In genomic region chr12:93466625-93467350, GRCh38 we compare ENCODE assay signal across 8 cellular contexts. TPM values are rescaled to one million over a fixed set of nuclear protein-coding genes. Genes with fewer than 3 reads are reported as not detected.
DNase-seq lines count a peak whose midpoint lies in the region; ATAC-seq lines count a peak whose summit lies in the region.

No MANE protein-coding gene starts in this region.

- no peak for ATAC-seq in activated CD8-positive, alpha-beta memory T cell treated with anti-CD3 and anti-CD28 coated beads, Interleukin-2, amount 10 ng/mL, durations not matched to agents 7 days and 5 days
- no peak for ATAC-seq in activated CD8-positive, alpha-beta T cell treated with anti-CD3 and anti-CD28 coated beads, Interleukin-2, amount 10 ng/mL, durations not matched to agents 7 days and 5 days
- no peak for ATAC-seq in HG03135 (IDR thresholded peaks at IDR 0.05; ENCODE audit: unreplicated experiment)
- ATAC-seq in HG02938 (IDR thresholded peaks at IDR 0.05; ENCODE audit: unreplicated experiment) = no peak

- H3K36me3 ChIP-seq in iPS-20b (ENCODE audit: insufficient read depth, low read depth, low read length) = peaks cover 25% of the 10 kb centered on the region
- H3K36me3 ChIP-seq in thymus (ENCODE audit: control insufficient read depth, insufficient read depth) = peaks cover 4% of the 10 kb centered on the region

- peaks cover 30% of the 10 kb centered on the region for H3K4me1 Mint-ChIP-seq in activated CD8-positive, alpha-beta memory T cell treated with anti-CD3 and anti-CD28 coated beads, Interleukin-2, amount 10 ng/mL, durations not matched to agents 7 days and 5 days
- H3K4me1 Mint-ChIP-seq in activated CD8-positive, alpha-beta T cell treated with anti-CD3 and anti-CD28 coated beads, Interleukin-2, amount 10 ng/mL, durations not matched to agents 7 days and 5 days (ENCODE audit: low read depth) = peaks cover 30% of the 10 kb centered on the region

- H3K9me3 ChIP-seq in iPS-20b (ENCODE audit: insufficient read depth, low read depth, low read length) (no peaks in the 10 kb centered on the region), thymus (ENCODE audit: control insufficient read depth) (no peaks in the 10 kb centered on the region)

- WGBS in thymus = 98% methylated on average over 9 of the region's 9 CpGs

- peaks cover 13% of the 10 kb centered on the region for H3K36me3 Mint-ChIP-seq in activated CD8-positive, alpha-beta memory T cell treated with anti-CD3 and anti-CD28 coated beads, Interleukin-2, amount 10 ng/mL, durations not matched to agents 7 days and 5 days
- peaks cover 14% of the 10 kb centered on the region for H3K36me3 Mint-ChIP-seq in activated CD8-positive, alpha-beta T cell treated with anti-CD3 and anti-CD28 coated beads, Interleukin-2, amount 10 ng/mL, durations not matched to agents 7 days and 5 days (ENCODE audit: low read depth)

- POLR2A ChIA-PET in activated CD8-positive, alpha-beta T cell treated with anti-CD3 and anti-CD28 coated beads, Interleukin-2, amount 10 ng/mL, durations not matched to agents 7 days and 5 days (lab: Charles Lee) = interaction anchor here (1.9 kb wide), 1 partner anchor 25 kb away, joined by 17 read pairs; the partner anchor contains the start of gene UBE2N

- DNase-seq in activated CD8-positive, alpha-beta memory T cell treated with anti-CD3 and anti-CD28 coated beads, Interleukin-2, amount 10 ng/mL, durations not matched to agents 7 days and 5 days = no peak
- DNase-seq in activated CD8-positive, alpha-beta memory T cell treated with anti-CD3 and anti-CD28 coated beads, Interleukin-2, amount 50 U/mL, for 4 hours = no peak
- DNase-seq in activated CD8-positive, alpha-beta T cell treated with anti-CD3 and anti-CD28 coated beads, Interleukin-2, amount 10 ng/mL, durations not matched to agents 7 days and 5 days = no peak
- DNase-seq in midbrain (lab: John Stamatoyannopoulos, UW) = no peak

- H3K27ac Mint-ChIP-seq in activated CD8-positive, alpha-beta memory T cell treated with anti-CD3 and anti-CD28 coated beads, Interleukin-2, amount 10 ng/mL, durations not matched to agents 7 days and 5 days = peak overlapping the region; percentile 92
- peak overlapping the region; percentile 97 for H3K27ac Mint-ChIP-seq in activated CD8-positive, alpha-beta T cell treated with anti-CD3 and anti-CD28 coated beads, Interleukin-2, amount 10 ng/mL, durations not matched to agents 7 days and 5 days

- H3K27me3 ChIP-seq in iPS-20b (ENCODE audit: insufficient read depth, low read length) = no peaks in the 10 kb centered on the region
- no peaks in the 10 kb centered on the region for H3K27me3 ChIP-seq in thymus (ENCODE audit: control insufficient read depth, insufficient read depth)

- peak overlapping the region; percentile 87 for H3K4me3 Mint-ChIP-seq in activated CD8-positive, alpha-beta memory T cell treated with anti-CD3 and anti-CD28 coated beads, Interleukin-2, amount 10 ng/mL, durations not matched to agents 7 days and 5 days
- peak overlapping the region; percentile 94 for H3K4me3 Mint-ChIP-seq in activated CD8-positive, alpha-beta T cell treated with anti-CD3 and anti-CD28 coated beads, Interleukin-2, amount 10 ng/mL, durations not matched to agents 7 days and 5 days

- H3K4me1 ChIP-seq in iPS-20b (ENCODE audit: insufficient read depth, low read length) (no peaks in the 10 kb centered on the region), thymus (ENCODE audit: control insufficient read depth, insufficient read depth, low read length) (peaks cover 10% of the 10 kb centered on the region)

- H3K9me3 Mint-ChIP-seq in activated CD8-positive, alpha-beta memory T cell treated with anti-CD3 and anti-CD28 coated beads, Interleukin-2, amount 10 ng/mL, durations not matched to agents 7 days and 5 days (ENCODE audit: low read depth) = no peaks in the 10 kb centered on the region
- no peaks in the 10 kb centered on the region for H3K9me3 Mint-ChIP-seq in activated CD8-positive, alpha-beta T cell treated with anti-CD3 and anti-CD28 coated beads, Interleukin-2, amount 10 ng/mL, durations not matched to agents 7 days and 5 days (ENCODE audit: insufficient read depth)

- no peaks in the 10 kb centered on the region for H3K27me3 Mint-ChIP-seq in activated CD8-positive, alpha-beta memory T cell treated with anti-CD3 and anti-CD28 coated beads, Interleukin-2, amount 10 ng/mL, durations not matched to agents 7 days and 5 days
- H3K27me3 Mint-ChIP-seq in activated CD8-positive, alpha-beta T cell treated with anti-CD3 and anti-CD28 coated beads, Interleukin-2, amount 10 ng/mL, durations not matched to agents 7 days and 5 days (ENCODE audit: low read depth) = no peaks in the 10 kb centered on the region

- H3K27ac ChIP-seq in iPS-20b (ENCODE audit: low read length) = no peak overlapping the region
- H3K27ac ChIP-seq in thymus (ENCODE audit: low read depth) = no peak overlapping the region

- H3K4me3 ChIP-seq in iPS-20b (ENCODE audit: low read length) (peak overlapping the region; percentile 91; the same call in 1 of the 2 replicates), thymus (ENCODE audit: low read length) (peak overlapping the region; percentile 96)

- H3K9ac ChIP-seq in iPS-20b (ENCODE audit: low read depth, low read length) = no peak overlapping the region

- CTCF ChIA-PET in activated CD8-positive, alpha-beta memory T cell treated with anti-CD3 and anti-CD28 coated beads, Interleukin-2, amount 10 ng/mL, durations not matched to agents 7 days and 5 days (lab: Charles Lee) = interaction anchor here (1.1 to 1.6 kb wide), 7 partner anchors 17 to 635 kb away, joined by 3 to 6 read pairs (median 4); no protein-coding TSS in a partner anchor
- CTCF ChIA-PET in activated CD8-positive, alpha-beta T cell treated with anti-CD3 and anti-CD28 coated beads, Interleukin-2, amount 10 ng/mL, durations not matched to agents 7 days and 5 days (lab: Charles Lee) = interaction anchor here (1.0 to 1.9 kb wide), 7 partner anchors 20 to 635 kb away, joined by 3 to 10 read pairs (median 3); no protein-coding TSS in a partner anchor

RNA-seq across cellular contexts. Expression of gene MRPL42, which starts 0.5 kb away (rescaled TPM):
- 10 to 100 TPM; 47.9 to 63.3 TPM for total RNA-seq in activated CD8-positive, alpha-beta memory T cell treated with anti-CD3 and anti-CD28 coated beads, Interleukin-2, amount 10 ng/mL, durations not matched to agents 7 days and 5 days
- 10 to 100 TPM; 55.8 to 57.0 TPM for total RNA-seq in activated CD8-positive, alpha-beta T cell treated with anti-CD3 and anti-CD28 coated beads, Interleukin-2, amount 10 ng/mL, durations not matched to agents 7 days and 5 days
- polyA plus RNA-seq in thymus = 38.2 TPM

RNA-seq across cellular contexts. Expression of gene UBE2N, which starts 25.0 kb away (rescaled TPM):
- 100 to 1,000 TPM; 166 to 213 TPM for total RNA-seq in activated CD8-positive, alpha-beta memory T cell treated with anti-CD3 and anti-CD28 coated beads, Interleukin-2, amount 10 ng/mL, durations not matched to agents 7 days and 5 days
- 100 to 1,000 TPM; 183 to 194 TPM for total RNA-seq in activated CD8-positive, alpha-beta T cell treated with anti-CD3 and anti-CD28 coated beads, Interleukin-2, amount 10 ng/mL, durations not matched to agents 7 days and 5 days
- polyA plus RNA-seq in thymus = 91.2 TPM
